8 cellular contexts compared by ENCODE assay signal in genomic region chr12:12356886-12357696, GRCh38. TPM values are rescaled to one million over a fixed set of nuclear protein-coding genes. Genes with fewer than 3 reads are reported as not detected.
DNase-seq lines count a peak whose midpoint lies in the region; ATAC-seq and TF ChIP-seq lines count a peak whose summit lies in the region.

BORCS5 (plus strand) TSS chr12:12357078; CDS start chr12:12357452, 374 bp downstream.

- H3K27me3 ChIP-seq in adipocyte (replicated peaks; ENCODE audit: control insufficient read depth, insufficient read depth, low read length) (no peaks in the 10 kb centered on the region), cardiac muscle cell (no peaks in the 10 kb centered on the region), parathyroid adenoma (ENCODE audit: control insufficient read depth, insufficient read depth, low read length) (no peaks in the 10 kb centered on the region), tibial nerve (no peaks in the 10 kb centered on the region)

- H3K79me2 ChIP-seq in parathyroid adenoma: no peaks in the 10 kb centered on the region

- H3K9me3 ChIP-seq in adipocyte (ENCODE audit: control insufficient read depth, low read length) (no peaks in the 10 kb centered on the region), cardiac muscle cell (ENCODE audit: low read depth) (no peaks in the 10 kb centered on the region), parathyroid adenoma (ENCODE audit: control insufficient read depth, low read length) (no peaks in the 10 kb centered on the region), tibial nerve (no peaks in the 10 kb centered on the region)

- peak; percentile 97 to 99 for TF ChIP-seq POLR2A in tibial nerve (IDR thresholded peaks at IDR 0.05)

- peaks cover 12% of the 10 kb centered on the region for H3K4me1 ChIP-seq in adipocyte (ENCODE audit: control insufficient read depth, insufficient read depth, low read length)
- peaks cover 8% of the 10 kb centered on the region for H3K4me1 ChIP-seq in cardiac muscle cell (ENCODE audit: low read depth)
- H3K4me1 ChIP-seq in parathyroid adenoma: no peaks in the 10 kb centered on the region
- H3K4me1 ChIP-seq in tibial nerve: peaks cover 0 to 26% (median 10%) of the 10 kb centered on the region in 4 donors

- peak within 1 kb of the TSS; percentile 84 for H2AFZ ChIP-seq in parathyroid adenoma

- H3K9ac ChIP-seq in adipocyte (ENCODE audit: low read length) (peak within 1 kb of the TSS; percentile 96), parathyroid adenoma (peak within 1 kb of the TSS; percentile 47)

- TF ChIP-seq CTCF in GM12875 (IDR thresholded peaks at IDR 0.05; ENCODE audit: borderline replicate concordance, insufficient read depth, low read depth, low read length) (peak; percentile 8; the same call in 1 of the 2 replicates), cardiac muscle cell (IDR thresholded peaks at IDR 0.05; ENCODE audit: low read depth, low read length) (peak; percentile 35), parathyroid adenoma (IDR thresholded peaks at IDR 0.05) (no peak), tibial nerve (IDR thresholded peaks at IDR 0.05) (peak in 3 of 5 experiments; percentile 10 to 47 (median 22))

- H3K4me2 ChIP-seq in parathyroid adenoma (ENCODE audit: low read length): peak within 1 kb of the TSS; percentile 79

- H3K36me3 ChIP-seq in adipocyte (ENCODE audit: control insufficient read depth, insufficient read depth, low read length, severe bottlenecking) (no peaks in the 10 kb centered on the region), cardiac muscle cell (no peaks in the 10 kb centered on the region), parathyroid adenoma (ENCODE audit: control insufficient read depth, insufficient read depth, low read length) (no peaks in the 10 kb centered on the region), tibial nerve (peaks cover 0 to 4% (median 0%) of the 10 kb centered on the region in 3 donors)

- 1% methylated on average over 53 to 68 of the region's 70 CpGs for WGBS in tibial nerve, 2 donors

- peak within 1 kb of the TSS; percentile 83 for H3K27ac ChIP-seq in cardiac muscle cell
- H3K27ac ChIP-seq in parathyroid adenoma: peak within 1 kb of the TSS; percentile 92
- H3K27ac ChIP-seq in tibial nerve: peak within 1 kb of the TSS; percentile 94 to 97 (median 95)

- peak; percentile 94 to 99 for TF ChIP-seq EP300 in tibial nerve (IDR thresholded peaks at IDR 0.05)

- DNase-seq in NCI-H1417 treated with DMSO at 0.1 percent for 48 hours (lab: John Stamatoyannopoulos, UW): peak; percentile 88
- peak; percentile 98 for DNase-seq in SW480 (ENCODE audit: low spot score)
- peak; percentile 96 for DNase-seq in adipocyte (ENCODE audit: low read depth)
- peak; percentile 94 to 96 for DNase-seq in cardiac muscle cell (ENCODE audit: low read depth in 1 of 2, low spot score in 1 of 2)
- DNase-seq in tibial nerve (ENCODE audit: low spot score in 2 of 2): peak; percentile 92 to 94

- peak; percentile 89 for ATAC-seq in HG02798 (IDR thresholded peaks at IDR 0.05; ENCODE audit: poor library complexity, unreplicated experiment)

- H3K4me3 ChIP-seq in GM12875 (ENCODE audit: low read depth, low read length) (peak within 1 kb of the TSS; percentile 94), adipocyte (ENCODE audit: low read length) (peak within 1 kb of the TSS; percentile 97), cardiac muscle cell (peak within 1 kb of the TSS; percentile 73), parathyroid adenoma (ENCODE audit: low read depth, low read length) (peak within 1 kb of the TSS; percentile 81), tibial nerve (peak within 1 kb of the TSS; percentile 61 to 97 (median 92))

RNA-seq across cellular contexts. Expression of gene BORCS5, which starts in this region (rescaled TPM):
- total RNA-seq in cardiac muscle cell (9.2 and 10.9 TPM in 2 replicates), tibial nerve (10 to 100 TPM; 14.2 to 45.0 (median 25.6) TPM)
- polyA plus RNA-seq in cardiac muscle cell: 17.3 and 29.7 TPM in 2 replicates

Comparison
In these comparisons a context has a peak if more than half of its experiments do, and no peak if none do; other contexts are left out.
1. Peak in every context shown above with its lines: DNase-seq, ATAC-seq, H3K4me3 ChIP-seq and H3K27ac ChIP-seq.